ENCODE assay signal across 14 cellular contexts in genomic region chr1:245493029-245493428, GRCh38.
DNase-seq lines count a peak whose midpoint lies in the region; ATAC-seq, FAIRE-seq and TF ChIP-seq lines count a peak whose summit lies in the region.
"Had no signal": no experiment of that assay in that cellular context is flagged by ENCODE, and none has a peak within 500 bp of the region (broad histone marks: within the 10 kb centered on the region; RNA-seq: fewer than 3 reads in every experiment).

No MANE protein-coding gene starts in this region.

- ATAC-seq in HepG2 (peak; percentile 56; the same call in 2 of the 3 replicates), right lobe of liver (no peak), GM12878 (peak; percentile 48; the same call in 1 of the 3 replicates), Right ventricle myocardium inferior (no peak)
- ATAC-seq: mucosa of descending colon had no signal

- H3K4me1 ChIP-seq in HepG2 (ENCODE audit: insufficient read depth, low read length) = peaks cover 10% of the 10 kb centered on the region
- no peaks in the 10 kb centered on the region for H3K4me1 ChIP-seq in right lobe of liver
- no peaks in the 10 kb centered on the region for H3K4me1 ChIP-seq in GM12878 (ENCODE audit: control insufficient read depth, insufficient read depth, low read length)
- H3K4me1 ChIP-seq: right atrium auricular region, testis had no signal

- no peak overlapping the region for H3K27ac ChIP-seq in HepG2 (ENCODE audit: extremely low read length, insufficient read depth, low read length)
- no peak overlapping the region for H3K27ac ChIP-seq in right lobe of liver
- no peak overlapping the region for H3K27ac ChIP-seq in GM12878 (ENCODE audit: control insufficient read depth, insufficient read depth)
- H3K27ac ChIP-seq: right atrium auricular region, RWPE1, testis had no signal

- in situ Hi-C loops in HepG2 (cut with HindIII; ENCODE audit: extremely low pct_ligation_motif_present, low pct_unique_long_range_greater_than_20kb) = no loop called here
- in situ Hi-C loops in GM12878 (cut with MboI) = no loop called here

- H3K27me3 ChIP-seq in HepG2 (ENCODE audit: control insufficient read depth in 1 of 2, insufficient read depth in 2 of 2, low read length in 2 of 2) (no peaks in the 10 kb centered on the region; a peak in 1 of 5 replicates), right lobe of liver (no peaks in the 10 kb centered on the region), GM12878 (replicated peaks in 1 of 2; ENCODE audit: control insufficient read depth in 2 of 2, insufficient read depth in 2 of 2, low read length in 1 of 2) (no peaks in the 10 kb centered on the region)
- H3K27me3 ChIP-seq: right atrium auricular region, testis had no signal

- DNase-seq in HepG2 (ENCODE audit: low spot score) (peak; percentile 26), right lobe of liver (no peak), NAMALWA (ENCODE audit: low spot score) (peak; percentile 73), GM12878 (ENCODE audit: low read depth, low spot score) (no peak), ecto neural progenitor cell (ENCODE audit: low spot score) (no peak), COLO829 (ENCODE audit: low spot score) (no peak), C1 segment of cervical spinal cord (lab: John Stamatoyannopoulos, UW) (no peak), Right ventricle myocardium inferior (ENCODE audit: missing footprints) (no peak)
- DNase-seq: activated T-cell treated with anti-CD3 and anti-CD28 coated beads, Interleukin-2, amount 50 U/mL, for 24 hours; mucosa of descending colon; NCI-H1694 treated with DMSO at 0.1 percent for 48 hours; testis had no signal

- SMC1A ChIA-PET in GM12878 (lab: Charles Lee; ENCODE audit: uncharacterized antibody, unreplicated experiment) = no interaction called here

- no peak overlapping the region for H3K4me3 ChIP-seq in HepG2 (replicated peaks in 1 of 3; ENCODE audit: insufficient read depth in 1 of 3, low read depth in 2 of 3, low read length in 3 of 3)
- no peak overlapping the region for H3K4me3 ChIP-seq in right lobe of liver
- H3K4me3 ChIP-seq in GM12878 = no peak overlapping the region
- H3K4me3 ChIP-seq: mucosa of descending colon, right atrium auricular region, testis had no signal

- FAIRE-seq in HepG2 (lab: Jason Lieb, UNC) = no peak
- FAIRE-seq in GM12878 (lab: Jason Lieb, UNC) = no peak

- H3K9me3 ChIP-seq in HepG2 (ENCODE audit: low read length) (no peaks in the 10 kb centered on the region), right lobe of liver (no peaks in the 10 kb centered on the region), GM12878 (replicated peaks; ENCODE audit: control insufficient read depth, insufficient read depth, low read length) (no peaks in the 10 kb centered on the region)
- H3K9me3 ChIP-seq: mucosa of descending colon, right atrium auricular region, testis had no signal

- no peak overlapping the region for H3K4me2 ChIP-seq in HepG2 (ENCODE audit: low read depth, low read length)
- H3K4me2 ChIP-seq in GM12878 (ENCODE audit: control insufficient read depth, insufficient read depth) = no peak overlapping the region

- intact Hi-C loops in HepG2 (cut with micrococcal nuclease; ENCODE audit: unreplicated experiment) (no loop called here), right lobe of liver (cut with DNase I) (no loop called here), GM12878 (cut with micrococcal nuclease; ENCODE audit: unreplicated experiment) (no loop called here), Right ventricle myocardium inferior (cut with DNase I) (no loop called here)

- WGBS in HepG2 (ENCODE audit: low lambda C conversion rate) = 30% methylated on average over 5 of the region's 5 CpGs
- 54% methylated on average over 5 of the region's 5 CpGs for WGBS in right lobe of liver (ENCODE audit: insufficient coverage, low coverage, low lambda C conversion rate, missing lambda C conversion rate)
- WGBS in GM12878 (ENCODE audit: insufficient coverage, insufficient replicate concordance, low lambda C conversion rate, missing lambda C conversion rate) = 10% methylated on average over 5 of the region's 5 CpGs

- TF ChIP-seq EP300 in HepG2 (IDR thresholded peaks at IDR 0.05; ENCODE audit: low read depth in 2 of 2, low read length in 2 of 2) = no peak
- no peak for TF ChIP-seq EP300 in HepG2 (CRISPR knock-in tag; IDR thresholded peaks at IDR 0.05; ENCODE audit: borderline replicate concordance)
- TF ChIP-seq EP300 in GM12878 (IDR thresholded peaks at IDR 0.05; ENCODE audit: borderline replicate concordance in 1 of 2, control insufficient read depth in 1 of 2, low read depth in 2 of 2, low read length in 2 of 2) = no peak

- no peaks in the 10 kb centered on the region for H3K36me3 ChIP-seq in HepG2 (replicated peaks in 1 of 2; ENCODE audit: control insufficient read depth in 1 of 2, insufficient read depth in 2 of 2, low read length in 2 of 2)
- no peaks in the 10 kb centered on the region for H3K36me3 ChIP-seq in right lobe of liver
- H3K36me3 ChIP-seq in GM12878 (ENCODE audit: control insufficient read depth in 2 of 2, insufficient read depth in 2 of 2, low read length in 1 of 2) = no peaks in the 10 kb centered on the region
- H3K36me3 ChIP-seq: right atrium auricular region had no signal

- no peak for TF ChIP-seq RAD21 in HepG2 (CRISPR knock-in tag; IDR thresholded peaks at IDR 0.05)
- TF ChIP-seq RAD21 in GM12878 (IDR thresholded peaks at IDR 0.05; ENCODE audit: insufficient read depth, low read depth, low read length) = no peak

- TF ChIP-seq CTCF in HepG2 (CRISPR knock-in tag; IDR thresholded peaks at IDR 0.05) = no peak
- no peak for TF ChIP-seq CTCF in right lobe of liver (IDR thresholded peaks at IDR 0.05)
- TF ChIP-seq CTCF in GM12878 (IDR thresholded peaks at IDR 0.05 in 2 of 3, conservative IDR thresholded peaks at IDR 0.05 in 1 of 3; ENCODE audit: control insufficient read depth in 2 of 3, extremely low read depth in 1 of 3, insufficient read depth in 1 of 3, low read depth in 3 of 3, low read length in 3 of 3) = peak in 2 of 3 experiments; percentile 7 to 19; a peak in 2 of 6 replicates

- H2AFZ ChIP-seq in HepG2 (ENCODE audit: low read length) (no peak overlapping the region), GM12878 (ENCODE audit: control insufficient read depth, low read depth, low read length) (no peak overlapping the region)

- no TSS peak for BruUV-seq in HepG2 (replicated peaks; lab: Mats Ljungman, UMichigan)
- BruUV-seq in GM12878 (replicated peaks; lab: Mats Ljungman, UMichigan) = no TSS peak

- H3K79me2 ChIP-seq in HepG2 (ENCODE audit: insufficient read depth, low read length) = no peaks in the 10 kb centered on the region
- no peaks in the 10 kb centered on the region for H3K79me2 ChIP-seq in GM12878 (ENCODE audit: control insufficient read depth, insufficient read depth, low read length)

- H3K9ac ChIP-seq in HepG2 (ENCODE audit: insufficient read depth, low read depth, low read length) (no peak overlapping the region), GM12878 (ENCODE audit: control insufficient read depth, insufficient read depth, low read length) (no peak overlapping the region)

- TF ChIP-seq POLR2A in HepG2 (IDR thresholded peaks at IDR 0.05; ENCODE audit: insufficient read depth in 1 of 2, low read depth in 2 of 2, low read length in 2 of 2) = no peak
- no peak for TF ChIP-seq POLR2A in right lobe of liver (IDR thresholded peaks at IDR 0.05)
- TF ChIP-seq POLR2A in GM12878 (IDR thresholded peaks at IDR 0.05; ENCODE audit: low read depth, low read length) = no peak

- POLR2A ChIA-PET in HepG2 (lab: Yijun Ruan, JAX) (no interaction called here), GM12878 (lab: Charles Lee) (no interaction called here)

- CTCF ChIA-PET in HepG2 (lab: Yijun Ruan, JAX; ENCODE audit: low intra/inter-chr PET ratio, low total read pairs) = no interaction called here
- CTCF ChIA-PET in GM12878 (lab: Yijun Ruan, JAX) = no interaction called here

- RAD21 ChIA-PET in GM12878 (lab: Charles Lee; ENCODE audit: unreplicated experiment) = no interaction called here

- H4K20me1 ChIP-seq in HepG2 (ENCODE audit: insufficient read depth, low read length) = no peaks in the 10 kb centered on the region
- no peaks in the 10 kb centered on the region for H4K20me1 ChIP-seq in GM12878 (ENCODE audit: control insufficient read depth, insufficient read depth)

TF ChIP-seq in HepG2, 621 proteins besides CTCF, POLR2A, EP300 and RAD21 (continues in another document):
- no peak for TF ChIP-seq MXD4 (CRISPR knock-in tag; IDR thresholded peaks at IDR 0.05)
- no peak for TF ChIP-seq TOPORS (CRISPR knock-in tag; IDR thresholded peaks at IDR 0.05)

TF ChIP-seq in GM12878, 131 proteins besides CTCF, POLR2A, EP300 and RAD21:
- TF ChIP-seq TCF12 (IDR thresholded peaks at IDR 0.05; ENCODE audit: low read depth, low read length) = no peak
- TF ChIP-seq SREBF1 (IDR thresholded peaks at IDR 0.05; ENCODE audit: low read length) = no peak
- no peak for TF ChIP-seq NR2C2 (IDR thresholded peaks at IDR 0.05; ENCODE audit: borderline replicate concordance, control insufficient read depth, insufficient read length, low read depth)
- TF ChIP-seq CHD2 (IDR thresholded peaks at IDR 0.05; ENCODE audit: borderline replicate concordance, low read depth, low read length) = no peak

Comparison
In these comparisons a context has a peak if more than half of its experiments do, and no peak if none do; other contexts are left out.
1. ATAC-seq: peak in HepG2 (single experiment) and GM12878 (single experiment); none in right lobe of liver (0 of 4) and Right ventricle myocardium inferior (single experiment).
2. DNase-seq: peak in HepG2 (single experiment) and NAMALWA (single experiment); none in right lobe of liver (0 of 3), GM12878 (single experiment), ecto neural progenitor cell (single experiment), COLO829 (single experiment), C1 segment of cervical spinal cord (0 of 14) and Right ventricle myocardium inferior (single experiment).
3. CTCF ChIP-seq: peak in GM12878 (2 of 3); none in HepG2 (single experiment) and right lobe of liver (0 of 4).
4. Of the 75 proteins assayed by ChIP-seq in both HepG2 and GM12878: peak only in HepG2: none; only in GM12878: CTCF; in both: none; in neither: 74.